1 cellular context compared by ENCODE assay signal in the genomic region with DNA sequence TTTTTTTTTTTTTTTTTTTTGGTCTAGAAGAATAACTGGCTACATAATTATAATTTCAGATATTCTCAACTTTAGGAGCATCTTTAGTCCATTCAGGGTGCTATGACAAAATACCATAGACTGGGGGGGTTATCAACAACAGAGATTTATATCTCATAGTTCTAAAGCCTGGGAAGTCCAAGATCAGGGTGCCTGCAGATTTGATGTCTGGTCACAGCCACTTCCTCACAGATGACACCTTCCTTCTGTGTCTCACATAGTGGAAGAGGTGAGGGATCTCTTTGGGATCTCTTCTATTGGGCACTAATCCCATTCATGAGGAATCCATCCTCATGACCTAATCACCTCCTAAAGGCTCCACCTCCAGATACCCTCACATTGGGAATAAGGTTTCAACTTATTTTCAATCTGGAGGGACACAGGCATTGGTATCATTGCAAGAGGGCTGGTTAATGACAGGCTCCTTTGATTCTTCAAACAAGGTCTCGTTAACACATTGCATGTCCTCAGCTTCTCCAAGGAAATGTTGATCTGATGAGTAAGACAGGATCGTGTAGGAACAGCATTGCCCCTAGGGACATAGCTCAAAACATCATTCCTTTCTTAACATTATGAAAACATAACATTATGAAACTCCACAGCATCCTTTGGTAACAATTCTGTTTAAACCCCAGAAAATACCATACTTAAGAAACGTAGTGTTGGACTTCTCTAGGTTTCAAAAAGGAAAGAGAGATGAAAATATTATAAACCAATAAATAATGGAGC.
TF ChIP-seq lines count a peak whose summit lies in the region.

No MANE protein-coding gene starts in this region.

TF ChIP-seq in HepG2, 621 proteins besides CTCF, POLR2A, EP300 and RAD21 (continued from another document):
- TF ChIP-seq ZNF143 (CRISPR knock-in tag; IDR thresholded peaks at IDR 0.05): no peak
- no peak for TF ChIP-seq MED13 (CRISPR knock-in tag; IDR thresholded peaks at IDR 0.05)
- no peak for TF ChIP-seq FOXJ3 (CRISPR knock-in tag; IDR thresholded peaks at IDR 0.05; ENCODE audit: borderline replicate concordance)
- TF ChIP-seq, protein P1, sequence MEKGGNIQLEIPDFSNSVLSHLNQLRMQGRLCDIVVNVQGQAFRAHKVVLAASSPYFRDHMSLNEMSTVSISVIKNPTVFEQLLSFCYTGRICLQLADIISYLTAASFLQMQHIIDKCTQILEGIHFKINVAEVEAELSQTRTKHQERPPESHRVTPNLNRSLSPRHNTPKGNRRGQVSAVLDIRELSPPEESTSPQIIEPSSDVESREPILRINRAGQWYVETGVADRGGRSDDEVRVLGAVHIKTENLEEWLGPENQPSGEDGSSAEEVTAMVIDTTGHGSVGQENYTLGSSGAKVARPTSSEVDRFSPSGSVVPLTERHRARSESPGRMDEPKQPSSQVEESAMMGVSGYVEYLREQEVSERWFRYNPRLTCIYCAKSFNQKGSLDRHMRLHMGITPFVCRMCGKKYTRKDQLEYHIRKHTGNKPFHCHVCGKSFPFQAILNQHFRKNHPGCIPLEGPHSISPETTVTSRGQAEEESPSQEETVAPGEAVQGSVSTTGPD (CRISPR knock-in tag; IDR thresholded peaks at IDR 0.05): no peak
- no peak for TF ChIP-seq ZBTB7A (CRISPR knock-in tag; IDR thresholded peaks at IDR 0.05)
- TF ChIP-seq SMARCE1 (IDR thresholded peaks at IDR 0.05; ENCODE audit: borderline replicate concordance): no peak
- TF ChIP-seq, protein P2, sequence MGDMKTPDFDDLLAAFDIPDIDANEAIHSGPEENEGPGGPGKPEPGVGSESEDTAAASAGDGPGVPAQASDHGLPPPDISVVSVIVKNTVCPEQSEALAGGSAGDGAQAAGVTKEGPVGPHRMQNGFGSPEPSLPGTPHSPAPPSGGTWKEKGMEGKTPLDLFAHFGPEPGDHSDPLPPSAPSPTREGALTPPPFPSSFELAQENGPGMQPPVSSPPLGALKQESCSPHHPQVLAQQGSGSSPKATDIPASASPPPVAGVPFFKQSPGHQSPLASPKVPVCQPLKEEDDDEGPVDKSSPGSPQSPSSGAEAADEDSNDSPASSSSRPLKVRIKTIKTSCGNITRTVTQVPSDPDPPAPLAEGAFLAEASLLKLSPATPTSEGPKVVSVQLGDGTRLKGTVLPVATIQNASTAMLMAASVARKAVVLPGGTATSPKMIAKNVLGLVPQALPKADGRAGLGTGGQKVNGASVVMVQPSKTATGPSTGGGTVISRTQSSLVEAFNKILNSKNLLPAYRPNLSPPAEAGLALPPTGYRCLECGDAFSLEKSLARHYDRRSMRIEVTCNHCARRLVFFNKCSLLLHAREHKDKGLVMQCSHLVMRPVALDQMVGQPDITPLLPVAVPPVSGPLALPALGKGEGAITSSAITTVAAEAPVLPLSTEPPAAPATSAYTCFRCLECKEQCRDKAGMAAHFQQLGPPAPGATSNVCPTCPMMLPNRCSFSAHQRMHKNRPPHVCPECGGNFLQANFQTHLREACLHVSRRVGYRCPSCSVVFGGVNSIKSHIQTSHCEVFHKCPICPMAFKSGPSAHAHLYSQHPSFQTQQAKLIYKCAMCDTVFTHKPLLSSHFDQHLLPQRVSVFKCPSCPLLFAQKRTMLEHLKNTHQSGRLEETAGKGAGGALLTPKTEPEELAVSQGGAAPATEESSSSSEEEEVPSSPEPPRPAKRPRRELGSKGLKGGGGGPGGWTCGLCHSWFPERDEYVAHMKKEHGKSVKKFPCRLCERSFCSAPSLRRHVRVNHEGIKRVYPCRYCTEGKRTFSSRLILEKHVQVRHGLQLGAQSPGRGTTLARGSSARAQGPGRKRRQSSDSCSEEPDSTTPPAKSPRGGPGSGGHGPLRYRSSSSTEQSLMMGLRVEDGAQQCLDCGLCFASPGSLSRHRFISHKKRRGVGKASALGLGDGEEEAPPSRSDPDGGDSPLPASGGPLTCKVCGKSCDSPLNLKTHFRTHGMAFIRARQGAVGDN (CRISPR knock-in tag; IDR thresholded peaks at IDR 0.05): no peak
- no peak for TF ChIP-seq ZNF781 (CRISPR knock-in tag; IDR thresholded peaks at IDR 0.05; ENCODE audit: borderline replicate concordance, not compliant biosample characterization)
- TF ChIP-seq, protein P3, sequence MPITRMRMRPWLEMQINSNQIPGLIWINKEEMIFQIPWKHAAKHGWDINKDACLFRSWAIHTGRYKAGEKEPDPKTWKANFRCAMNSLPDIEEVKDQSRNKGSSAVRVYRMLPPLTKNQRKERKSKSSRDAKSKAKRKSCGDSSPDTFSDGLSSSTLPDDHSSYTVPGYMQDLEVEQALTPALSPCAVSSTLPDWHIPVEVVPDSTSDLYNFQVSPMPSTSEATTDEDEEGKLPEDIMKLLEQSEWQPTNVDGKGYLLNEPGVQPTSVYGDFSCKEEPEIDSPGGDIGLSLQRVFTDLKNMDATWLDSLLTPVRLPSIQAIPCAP (CRISPR knock-in tag; IDR thresholded peaks at IDR 0.05; ENCODE audit: low read depth): no peak
- TF ChIP-seq POLR2AphosphoS2 (IDR thresholded peaks at IDR 0.05; ENCODE audit: low read depth, low read length): no peak
- TF ChIP-seq MZF1 (CRISPR knock-in tag; IDR thresholded peaks at IDR 0.05; ENCODE audit: borderline replicate concordance): no peak
- no peak for TF ChIP-seq TCF12 (IDR thresholded peaks at IDR 0.05)
- TF ChIP-seq TCF12 (CRISPR knock-in tag; IDR thresholded peaks at IDR 0.05): no peak
- TF ChIP-seq, protein P4, sequence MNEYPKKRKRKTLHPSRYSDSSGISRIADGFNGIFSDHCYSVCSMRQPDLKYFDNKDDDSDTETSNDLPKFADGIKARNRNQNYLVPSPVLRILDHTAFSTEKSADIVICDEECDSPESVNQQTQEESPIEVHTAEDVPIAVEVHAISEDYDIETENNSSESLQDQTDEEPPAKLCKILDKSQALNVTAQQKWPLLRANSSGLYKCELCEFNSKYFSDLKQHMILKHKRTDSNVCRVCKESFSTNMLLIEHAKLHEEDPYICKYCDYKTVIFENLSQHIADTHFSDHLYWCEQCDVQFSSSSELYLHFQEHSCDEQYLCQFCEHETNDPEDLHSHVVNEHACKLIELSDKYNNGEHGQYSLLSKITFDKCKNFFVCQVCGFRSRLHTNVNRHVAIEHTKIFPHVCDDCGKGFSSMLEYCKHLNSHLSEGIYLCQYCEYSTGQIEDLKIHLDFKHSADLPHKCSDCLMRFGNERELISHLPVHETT (CRISPR knock-in tag; conservative IDR thresholded peaks at IDR 0.05): no peak
- TF ChIP-seq ZNF703 (CRISPR knock-in tag; IDR thresholded peaks at IDR 0.05; ENCODE audit: borderline replicate concordance): no peak
- TF ChIP-seq CC2D1A (CRISPR knock-in tag; IDR thresholded peaks at IDR 0.05): no peak
- no peak for TF ChIP-seq SIX4 (CRISPR knock-in tag; IDR thresholded peaks at IDR 0.05)
- no peak for TF ChIP-seq KDM3A (CRISPR knock-in tag; IDR thresholded peaks at IDR 0.05; ENCODE audit: low read depth)
- no peak for TF ChIP-seq ZNF501 (CRISPR knock-in tag; IDR thresholded peaks at IDR 0.05)
